ENCODE assay signal across 9 cellular contexts in the genomic region with DNA sequence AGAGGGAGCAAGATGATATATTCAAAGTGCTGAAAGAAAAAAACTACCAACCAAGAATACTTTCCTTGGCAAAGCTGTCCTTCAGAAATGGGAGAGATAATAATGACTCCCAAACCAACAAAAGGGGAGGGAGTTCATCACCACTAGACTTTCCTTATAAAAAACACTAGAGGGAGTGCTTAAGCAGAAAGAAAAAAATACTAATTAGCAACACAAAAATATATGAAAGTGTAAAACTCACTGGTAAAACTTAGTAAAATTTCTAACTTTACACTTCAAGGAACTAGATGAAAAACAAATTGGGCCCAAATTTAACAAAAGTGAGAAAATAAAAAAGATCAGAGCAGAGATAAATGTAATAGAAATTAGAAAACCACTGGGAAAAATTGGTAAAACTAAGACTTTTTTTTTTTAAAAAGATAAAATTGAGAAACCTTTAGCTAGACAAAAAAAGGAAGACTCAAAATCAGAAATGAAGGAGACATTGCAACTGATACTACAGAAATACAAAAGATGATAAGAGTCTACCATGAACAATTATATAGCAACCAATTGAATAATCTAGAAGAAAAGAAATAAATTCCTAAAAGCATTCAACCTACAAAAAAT.
DNase-seq lines count a peak whose midpoint lies in the region; ATAC-seq, FAIRE-seq and TF ChIP-seq lines count a peak whose summit lies in the region.
"Had no signal": no experiment of that assay in that cellular context is flagged by ENCODE, and none has a peak within 500 bp of the region (broad histone marks: within the 10 kb centered on the region; RNA-seq: fewer than 3 reads in every experiment).

No MANE protein-coding gene starts in this region.

- no peak overlapping the region for H4K5ac ChIP-seq in mesendoderm (ENCODE audit: low read length)

- no peak overlapping the region for H2BK5ac ChIP-seq in mesendoderm (ENCODE audit: low read length)

- H3K4me1 ChIP-seq in mesendoderm (ENCODE audit: control insufficient read depth, low read depth, low read length): no peaks in the 10 kb centered on the region
- no peaks in the 10 kb centered on the region for H3K4me1 ChIP-seq in sigmoid colon

- H3K56ac ChIP-seq in mesendoderm (ENCODE audit: low read length): no peak overlapping the region

- H3K79me2 ChIP-seq in mesendoderm (ENCODE audit: control insufficient read depth, insufficient read depth, low read length): no peaks in the 10 kb centered on the region

- no peak for TF ChIP-seq EP300 in sigmoid colon (IDR thresholded peaks at IDR 0.05)

- H3K27ac ChIP-seq in mesendoderm (ENCODE audit: low read depth, low read length) (no peak overlapping the region), caudate nucleus (ENCODE audit: low read depth, low read length) (no peak overlapping the region), sigmoid colon (no peak overlapping the region)

- DNase-seq in NAMALWA (ENCODE audit: low spot score): peak; percentile 26
- peak; percentile 10 for DNase-seq in astrocyte of the hippocampus (ENCODE audit: low read depth, low spot score)
- peak; percentile 53 for DNase-seq in mesendoderm
- no peak for DNase-seq in caudate nucleus (lab: John Stamatoyannopoulos, UW)
- no peak for DNase-seq in sigmoid colon
- DNase-seq in activated CD4-positive, alpha-beta T cell treated with anti-CD3 and anti-CD28 coated beads for 48 hours: no peak

- intact Hi-C loops in sigmoid colon (cut with DNase I): no loop called here

- H3K27me3 ChIP-seq in mesendoderm (ENCODE audit: insufficient read depth, low read length, poor library complexity): no peaks in the 10 kb centered on the region
- no peaks in the 10 kb centered on the region for H3K27me3 ChIP-seq in sigmoid colon

- peaks cover 0 to 8% (median 0%) of the 10 kb centered on the region in 4 donors for H3K9me3 ChIP-seq in sigmoid colon

- H3K9ac ChIP-seq in mesendoderm (ENCODE audit: low read length): no peak overlapping the region

- ATAC-seq in GM21390 (IDR thresholded peaks at IDR 0.05; ENCODE audit: unreplicated experiment): no peak

- H2BK15ac ChIP-seq in mesendoderm (replicated peaks; ENCODE audit: low read depth): no peak overlapping the region

- no peak for TF ChIP-seq POLR2A in sigmoid colon (IDR thresholded peaks at IDR 0.05)

- no peaks in the 10 kb centered on the region for H3K79me1 ChIP-seq in mesendoderm (ENCODE audit: low read length)

- no peak overlapping the region for H2AK5ac ChIP-seq in mesendoderm (ENCODE audit: low read length)

- no peaks in the 10 kb centered on the region for H3K36me3 ChIP-seq in mesendoderm (ENCODE audit: control insufficient read depth, insufficient read depth, low read length)
- no peaks in the 10 kb centered on the region for H3K36me3 ChIP-seq in sigmoid colon

- no peak overlapping the region for H3K4me2 ChIP-seq in mesendoderm (ENCODE audit: low read length)

- no peak overlapping the region for H3K4me3 ChIP-seq in mesendoderm (ENCODE audit: low read length)
- no peak overlapping the region for H3K4me3 ChIP-seq in sigmoid colon

- no peak overlapping the region for H3K23ac ChIP-seq in mesendoderm (ENCODE audit: low read length)

- FAIRE-seq in G401.6 (lab: Jason Lieb, UNC): peak; percentile 11
- FAIRE-seq: H54 had no signal

- no peak overlapping the region for H2BK120ac ChIP-seq in mesendoderm (ENCODE audit: low read depth, low read length)

- H3K4ac ChIP-seq in mesendoderm (ENCODE audit: low read depth, low read length): no peak overlapping the region

- H3K18ac ChIP-seq in mesendoderm (ENCODE audit: low read length): no peak overlapping the region

- H4K8ac ChIP-seq in mesendoderm (ENCODE audit: low read depth, low read length): no peak overlapping the region

- peak in 1 of 4 experiments; percentile 12 for TF ChIP-seq CTCF in sigmoid colon (IDR thresholded peaks at IDR 0.05)

Comparison
In these comparisons a context has a peak if more than half of its experiments do, and no peak if none do; other contexts are left out.
1. DNase-seq: peak in NAMALWA (single experiment), astrocyte of the hippocampus (single experiment) and mesendoderm (single experiment); none in caudate nucleus (0 of 61), sigmoid colon (single experiment) and activated CD4-positive, alpha-beta T cell treated with anti-CD3 and anti-CD28 coated beads for 48 hours (single experiment).